8 cellular contexts compared by ENCODE assay signal in genomic region chr18:2656237-2657042, GRCh38. TPM values are rescaled to one million over a fixed set of nuclear protein-coding genes. Genes with fewer than 3 reads are reported as not detected.
DNase-seq lines count a peak whose midpoint lies in the region; ATAC-seq and TF ChIP-seq lines count a peak whose summit lies in the region.

No MANE protein-coding gene starts in this region.

- H4K20me1 ChIP-seq in HCT116 (ENCODE audit: insufficient read depth) = peaks cover 17% of the 10 kb centered on the region; the same call in 1 of the 2 replicates

- TSS peak; percentile 51 for BruUV-seq in HCT116 (replicated peaks; lab: Mats Ljungman, UMichigan)

- peak; percentile 11 for DNase-seq in GM04503 (ENCODE audit: low read depth)
- no peak for DNase-seq in HCT116 (ENCODE audit: low read depth, low spot score)
- DNase-seq in NB4 (ENCODE audit: low read depth) = peak; percentile 84
- peak; percentile 79 for DNase-seq in activated CD8-positive, alpha-beta memory T cell treated with anti-CD3 and anti-CD28 coated beads for 24 hours
- DNase-seq in effector memory CD8-positive, alpha-beta T cell = peak; percentile 24 to 45 (median 32)
- DNase-seq in mesendoderm = peak; percentile 74
- DNase-seq in stimulated activated naive CD4-positive, alpha-beta T cell (lab: John Stamatoyannopoulos, UW) = peak; percentile 45 to 80 (median 56)
- DNase-seq in COLO829 (ENCODE audit: low spot score) = no peak

- CTCF ChIA-PET in HCT116 (lab: Charles Lee) = no interaction called here

- no peak overlapping the region for H2BK120ac ChIP-seq in mesendoderm (ENCODE audit: low read depth, low read length)

- H3K79me2 ChIP-seq in HCT116 (ENCODE audit: insufficient read depth, low read length) (peaks cover 57% of the 10 kb centered on the region), mesendoderm (ENCODE audit: control insufficient read depth, insufficient read depth, low read length) (peaks cover 29% of the 10 kb centered on the region)

- H2BK5ac ChIP-seq in mesendoderm (ENCODE audit: low read length) = no peak overlapping the region

- H3K4me3 ChIP-seq in HCT116 (replicated peaks in 1 of 2; ENCODE audit: low read depth in 1 of 2, low read length in 2 of 2) = peak overlapping the region; percentile 89 to 93
- peak overlapping the region; percentile 99 for H3K4me3 ChIP-seq in NB4 (ENCODE audit: low read depth, low read length)
- peak overlapping the region; percentile 98 for H3K4me3 ChIP-seq in mesendoderm (ENCODE audit: low read length)

- H2BK15ac ChIP-seq in mesendoderm (replicated peaks; ENCODE audit: low read depth) = no peak overlapping the region

- peak overlapping the region; percentile 28 for H3K4ac ChIP-seq in mesendoderm (ENCODE audit: low read depth, low read length)

- TF ChIP-seq POLR2A in HCT116 (IDR thresholded peaks at IDR 0.05; ENCODE audit: borderline replicate concordance, extremely low read depth, insufficient read depth, insufficient read length) (no peak), NB4 (IDR thresholded peaks at IDR 0.05; ENCODE audit: extremely low read depth, insufficient read length) (no peak)

- no peaks in the 10 kb centered on the region for H3K9me3 ChIP-seq in HCT116 (ENCODE audit: control insufficient read depth in 1 of 2, insufficient read depth in 1 of 2, low read depth in 1 of 2, low read length in 2 of 2)

- H3K4me2 ChIP-seq in HCT116 (ENCODE audit: low read length) (peak overlapping the region; percentile 83), mesendoderm (ENCODE audit: low read length) (peak overlapping the region; percentile 70)

- no peak overlapping the region for H4K5ac ChIP-seq in mesendoderm (ENCODE audit: low read length)

- peak overlapping the region; percentile 45 for H3K23ac ChIP-seq in mesendoderm (ENCODE audit: low read length)

- H3K36me3 ChIP-seq in HCT116 (ENCODE audit: control insufficient read depth in 1 of 2, insufficient read depth in 2 of 2, low read length in 2 of 2) (no peaks in the 10 kb centered on the region), mesendoderm (ENCODE audit: control insufficient read depth, insufficient read depth, low read length) (no peaks in the 10 kb centered on the region)

- no peaks in the 10 kb centered on the region for H3K27me3 Mint-ChIP-seq in effector memory CD8-positive, alpha-beta T cell

- H3K27me3 ChIP-seq in HCT116 (ENCODE audit: insufficient read depth, low read length) (no peaks in the 10 kb centered on the region), mesendoderm (ENCODE audit: insufficient read depth, low read length, poor library complexity) (peaks cover 2% of the 10 kb centered on the region)

- H3K36me3 Mint-ChIP-seq in effector memory CD8-positive, alpha-beta T cell (ENCODE audit: insufficient read depth) = peaks cover 47% of the 10 kb centered on the region

- POLR2A ChIA-PET in HCT116 (lab: Charles Lee) = interaction anchor here (1.0 kb wide), 1 partner anchor 12 kb away, joined by 3 read pairs; no protein-coding TSS in a partner anchor

- H2AK5ac ChIP-seq in mesendoderm (ENCODE audit: low read length) = no peak overlapping the region

- H3K9me3 Mint-ChIP-seq in effector memory CD8-positive, alpha-beta T cell = peaks cover 0 to 2% of the 10 kb centered on the region in 2 donors

- peak overlapping the region; percentile 97 for H3K56ac ChIP-seq in mesendoderm (ENCODE audit: low read length)

- no peak for TF ChIP-seq RAD21 in HCT116 (IDR thresholded peaks at IDR 0.05; ENCODE audit: low read depth)

- RAD21 ChIA-PET in HCT116 (lab: Charles Lee; ENCODE audit: low non-redundant PET in 1 of 2, low total read pairs in 2 of 2, uncharacterized antibody in 2 of 2, unreplicated experiment in 2 of 2) = no interaction called here

- peak overlapping the region; percentile 95 to 98 for H3K4me3 Mint-ChIP-seq in effector memory CD8-positive, alpha-beta T cell

- H3K27ac ChIP-seq in HCT116 (ENCODE audit: low read depth, low read length) = peak overlapping the region; percentile 93
- peak overlapping the region; percentile 94 for H3K27ac ChIP-seq in mesendoderm (ENCODE audit: low read depth, low read length)

- intact Hi-C loops in HCT116 (cut with micrococcal nuclease) = loop anchor here (5.0 kb wide), 1 partner anchor 84 kb away; the partner anchor contains the start of genes METTL4 and NDC80

- TF ChIP-seq CTCF in HCT116 (IDR thresholded peaks at IDR 0.05 in 2 of 3, conservative IDR thresholded peaks at IDR 0.05 in 1 of 3; ENCODE audit: borderline replicate concordance in 1 of 3, insufficient read depth in 1 of 3, low read depth in 2 of 3, low read length in 2 of 3) = no peak
- no peak for TF ChIP-seq CTCF in NB4 (IDR thresholded peaks at IDR 0.05; ENCODE audit: low read depth, low read length)

- peak overlapping the region; percentile 64 for H3K18ac ChIP-seq in mesendoderm (ENCODE audit: low read length)

- peak; percentile 20 for ATAC-seq in HCT116
- ATAC-seq in effector memory CD8-positive, alpha-beta T cell (replicated peaks) = peak; percentile 10

- H3K79me1 ChIP-seq in mesendoderm (ENCODE audit: low read length) = peaks cover 10% of the 10 kb centered on the region

- H3K4me1 ChIP-seq in HCT116 (ENCODE audit: control insufficient read depth in 1 of 2, insufficient read depth in 2 of 2, low read length in 2 of 2) (peaks cover 30 to 42% of the 10 kb centered on the region in 2 experiments), mesendoderm (ENCODE audit: control insufficient read depth, low read depth, low read length) (peaks cover 5% of the 10 kb centered on the region)

- H3K9me2 ChIP-seq in HCT116 (ENCODE audit: insufficient read depth) = no peaks in the 10 kb centered on the region

- peaks cover 27 to 41% of the 10 kb centered on the region in 2 donors for H3K4me1 Mint-ChIP-seq in effector memory CD8-positive, alpha-beta T cell (ENCODE audit: low read depth in 2 of 2)

- no peak overlapping the region for H2AFZ ChIP-seq in HCT116 (ENCODE audit: low read depth, low read length, poor library complexity, severe bottlenecking)

- H4K8ac ChIP-seq in mesendoderm (ENCODE audit: low read depth, low read length) = no peak overlapping the region

- WGBS in mesendoderm (ENCODE audit: extremely low coverage, insufficient coverage, low lambda C conversion rate) = no CpG with 5 or more reads among the region's 50 CpGs

- H3K9ac ChIP-seq in HCT116 (ENCODE audit: low read length) (peak overlapping the region; percentile 90), mesendoderm (ENCODE audit: low read length) (peak overlapping the region; percentile 95)

- peak overlapping the region; percentile 99 to 100 for H3K27ac Mint-ChIP-seq in effector memory CD8-positive, alpha-beta T cell

TF ChIP-seq in HCT116, 20 proteins besides CTCF, POLR2A, EP300 and RAD21:
- peak; percentile 42 for TF ChIP-seq ZFX (IDR thresholded peaks at IDR 0.05)
- no peak for TF ChIP-seq CEBPB (IDR thresholded peaks at IDR 0.05; ENCODE audit: low read depth)

RNA-seq across cellular contexts. Expression of gene SMCHD1, which starts 0.9 kb away (rescaled TPM):
- total RNA-seq in HCT116 (2021; ENCODE audit: unreplicated experiment) = 48.6 TPM
- 16.6 and 19.7 TPM in 2 replicates for polyA plus RNA-seq in HCT116 (2012)
- polyA plus RNA-seq in mesendoderm (2013, experiment 1 of 2) = 20.5 TPM
- polyA plus RNA-seq in mesendoderm (2013, experiment 2 of 2) = 19.1 TPM

Comparison
In these comparisons a context has a peak if more than half of its experiments do, and no peak if none do; other contexts are left out.
1. DNase-seq: peak in GM04503 (single experiment), NB4 (single experiment), activated CD8-positive, alpha-beta memory T cell treated with anti-CD3 and anti-CD28 coated beads for 24 hours (single experiment), effector memory CD8-positive, alpha-beta T cell (3 of 3), mesendoderm (single experiment) and stimulated activated naive CD4-positive, alpha-beta T cell (6 of 6); none in HCT116 (single experiment) and COLO829 (single experiment).
2. Peak in every context shown above with its lines, with median percentiles within 50 percentile points of each other: H3K4me3 ChIP-seq.